ENCODE assay signal across 1 cellular context in the genomic region with DNA sequence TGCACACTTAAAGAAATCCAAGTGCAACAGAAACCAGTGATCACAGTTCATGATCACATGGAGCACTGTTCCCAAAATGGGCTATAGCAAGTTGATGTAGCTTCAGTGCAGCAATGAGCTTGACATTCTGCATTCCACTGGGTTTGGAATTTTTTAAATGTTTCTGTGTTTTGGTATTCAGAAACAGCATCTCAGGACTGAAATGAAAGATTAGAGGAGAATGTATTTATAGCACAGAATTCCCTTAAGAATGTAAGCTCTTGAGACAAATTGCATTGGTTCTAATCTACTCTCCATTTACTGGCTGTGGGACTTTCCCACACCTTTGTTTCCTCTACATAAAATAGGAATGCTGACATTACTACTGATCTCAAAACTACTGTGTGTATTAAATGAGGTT.
TF ChIP-seq lines count a peak whose summit lies in the region.

No MANE protein-coding gene starts in this region.

TF ChIP-seq in GM23338, 12 proteins besides CTCF, POLR2A, EP300 and RAD21 (continued from another document):
- TF ChIP-seq, protein P1, sequence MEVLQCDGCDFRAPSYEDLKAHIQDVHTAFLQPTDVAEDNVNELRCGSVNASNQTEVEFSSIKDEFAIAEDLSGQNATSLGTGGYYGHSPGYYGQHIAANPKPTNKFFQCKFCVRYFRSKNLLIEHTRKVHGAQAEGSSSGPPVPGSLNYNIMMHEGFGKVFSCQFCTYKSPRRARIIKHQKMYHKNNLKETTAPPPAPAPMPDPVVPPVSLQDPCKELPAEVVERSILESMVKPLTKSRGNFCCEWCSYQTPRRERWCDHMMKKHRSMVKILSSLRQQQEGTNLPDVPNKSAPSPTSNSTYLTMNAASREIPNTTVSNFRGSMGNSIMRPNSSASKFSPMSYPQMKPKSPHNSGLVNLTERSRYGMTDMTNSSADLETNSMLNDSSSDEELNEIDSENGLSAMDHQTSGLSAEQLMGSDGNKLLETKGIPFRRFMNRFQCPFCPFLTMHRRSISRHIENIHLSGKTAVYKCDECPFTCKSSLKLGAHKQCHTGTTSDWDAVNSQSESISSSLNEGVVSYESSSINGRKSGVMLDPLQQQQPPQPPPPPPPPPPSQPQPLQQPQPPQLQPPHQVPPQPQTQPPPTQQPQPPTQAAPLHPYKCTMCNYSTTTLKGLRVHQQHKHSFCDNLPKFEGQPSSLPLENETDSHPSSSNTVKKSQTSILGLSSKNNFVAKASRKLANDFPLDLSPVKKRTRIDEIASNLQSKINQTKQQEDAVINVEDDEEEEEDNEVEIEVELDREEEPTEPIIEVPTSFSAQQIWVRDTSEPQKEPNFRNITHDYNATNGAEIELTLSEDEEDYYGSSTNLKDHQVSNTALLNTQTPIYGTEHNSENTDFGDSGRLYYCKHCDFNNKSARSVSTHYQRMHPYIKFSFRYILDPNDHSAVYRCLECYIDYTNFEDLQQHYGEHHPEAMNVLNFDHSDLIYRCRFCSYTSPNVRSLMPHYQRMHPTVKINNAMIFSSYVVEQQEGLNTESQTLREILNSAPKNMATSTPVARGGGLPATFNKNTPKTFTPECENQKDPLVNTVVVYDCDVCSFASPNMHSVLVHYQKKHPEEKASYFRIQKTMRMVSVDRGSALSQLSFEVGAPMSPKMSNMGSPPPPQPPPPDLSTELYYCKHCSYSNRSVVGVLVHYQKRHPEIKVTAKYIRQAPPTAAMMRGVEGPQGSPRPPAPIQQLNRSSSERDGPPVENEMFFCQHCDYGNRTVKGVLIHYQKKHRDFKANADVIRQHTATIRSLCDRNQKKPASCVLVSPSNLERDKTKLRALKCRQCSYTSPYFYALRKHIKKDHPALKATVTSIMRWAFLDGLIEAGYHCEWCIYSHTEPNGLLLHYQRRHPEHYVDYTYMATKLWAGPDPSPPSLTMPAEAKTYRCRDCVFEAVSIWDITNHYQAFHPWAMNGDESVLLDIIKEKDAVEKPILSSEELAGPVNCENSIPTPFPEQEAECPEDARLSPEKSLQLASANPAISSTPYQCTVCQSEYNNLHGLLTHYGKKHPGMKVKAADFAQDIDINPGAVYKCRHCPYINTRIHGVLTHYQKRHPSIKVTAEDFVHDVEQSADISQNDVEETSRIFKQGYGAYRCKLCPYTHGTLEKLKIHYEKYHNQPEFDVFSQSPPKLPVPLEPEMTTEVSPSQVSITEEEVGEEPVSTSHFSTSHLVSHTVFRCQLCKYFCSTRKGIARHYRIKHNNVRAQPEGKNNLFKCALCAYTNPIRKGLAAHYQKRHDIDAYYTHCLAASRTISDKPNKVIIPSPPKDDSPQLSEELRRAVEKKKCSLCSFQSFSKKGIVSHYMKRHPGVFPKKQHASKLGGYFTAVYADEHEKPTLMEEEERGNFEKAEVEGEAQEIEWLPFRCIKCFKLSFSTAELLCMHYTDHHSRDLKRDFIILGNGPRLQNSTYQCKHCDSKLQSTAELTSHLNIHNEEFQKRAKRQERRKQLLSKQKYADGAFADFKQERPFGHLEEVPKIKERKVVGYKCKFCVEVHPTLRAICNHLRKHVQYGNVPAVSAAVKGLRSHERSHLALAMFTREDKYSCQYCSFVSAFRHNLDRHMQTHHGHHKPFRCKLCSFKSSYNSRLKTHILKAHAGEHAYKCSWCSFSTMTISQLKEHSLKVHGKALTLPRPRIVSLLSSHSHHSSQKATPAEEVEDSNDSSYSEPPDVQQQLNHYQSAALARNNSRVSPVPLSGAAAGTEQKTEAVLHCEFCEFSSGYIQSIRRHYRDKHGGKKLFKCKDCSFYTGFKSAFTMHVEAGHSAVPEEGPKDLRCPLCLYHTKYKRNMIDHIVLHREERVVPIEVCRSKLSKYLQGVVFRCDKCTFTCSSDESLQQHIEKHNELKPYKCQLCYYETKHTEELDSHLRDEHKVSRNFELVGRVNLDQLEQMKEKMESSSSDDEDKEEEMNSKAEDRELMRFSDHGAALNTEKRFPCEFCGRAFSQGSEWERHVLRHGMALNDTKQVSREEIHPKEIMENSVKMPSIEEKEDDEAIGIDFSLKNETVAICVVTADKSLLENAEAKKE (CRISPR knock-in tag; IDR thresholded peaks at IDR 0.05): no peak
- TF ChIP-seq, protein P2, sequence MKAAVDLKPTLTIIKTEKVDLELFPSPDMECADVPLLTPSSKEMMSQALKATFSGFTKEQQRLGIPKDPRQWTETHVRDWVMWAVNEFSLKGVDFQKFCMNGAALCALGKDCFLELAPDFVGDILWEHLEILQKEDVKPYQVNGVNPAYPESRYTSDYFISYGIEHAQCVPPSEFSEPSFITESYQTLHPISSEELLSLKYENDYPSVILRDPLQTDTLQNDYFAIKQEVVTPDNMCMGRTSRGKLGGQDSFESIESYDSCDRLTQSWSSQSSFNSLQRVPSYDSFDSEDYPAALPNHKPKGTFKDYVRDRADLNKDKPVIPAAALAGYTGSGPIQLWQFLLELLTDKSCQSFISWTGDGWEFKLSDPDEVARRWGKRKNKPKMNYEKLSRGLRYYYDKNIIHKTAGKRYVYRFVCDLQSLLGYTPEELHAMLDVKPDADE (IDR thresholded peaks at IDR 0.05): no peak
- TF ChIP-seq JUNB (IDR thresholded peaks at IDR 0.05; ENCODE audit: unreplicated experiment): no peak
- TF ChIP-seq STAT1 (IDR thresholded peaks at IDR 0.05; ENCODE audit: unreplicated experiment): no peak
- no peak for TF ChIP-seq ZNF114 (CRISPR knock-in tag; IDR thresholded peaks at IDR 0.05)
- no peak for TF ChIP-seq POLR2AphosphoS5 (IDR thresholded peaks at IDR 0.05; ENCODE audit: low read depth)
- no peak for TF ChIP-seq ZNF331 (CRISPR knock-in tag; IDR thresholded peaks at IDR 0.05; ENCODE audit: low read depth)
